Comparison of ENCODE assay signal across 3 cellular contexts in genomic region chr7:26345837-26346236, GRCh38.
TF ChIP-seq lines count a peak whose summit lies in the region.

No MANE protein-coding gene starts in this region.

TF ChIP-seq in K562, 482 proteins besides CTCF, POLR2A, EP300 and RAD21:
- TF ChIP-seq ZBED1 (IDR thresholded peaks at IDR 0.05) (no peak), UBTF (IDR thresholded peaks at IDR 0.05; ENCODE audit: borderline replicate concordance in 1 of 2, low read depth in 2 of 2, low read length in 2 of 2) (no peak), MAZ (CRISPR knock-in tag; conservative IDR thresholded peaks at IDR 0.05 in 1 of 2, IDR thresholded peaks at IDR 0.05 in 1 of 2) (no peak), SMAD2 (IDR thresholded peaks at IDR 0.05; ENCODE audit: low read depth, low read length) (no peak), U2AF1 (optimal IDR thresholded peaks at IDR 0.05; ENCODE audit: low read depth, low read length) (no peak), RB1 (IDR thresholded peaks at IDR 0.05; ENCODE audit: low read depth) (no peak), LCOR (CRISPR knock-in tag; IDR thresholded peaks at IDR 0.05) (no peak), TEAD1 (CRISPR knock-in tag; IDR thresholded peaks at IDR 0.05) (no peak), POU5F1 (IDR thresholded peaks at IDR 0.05; ENCODE audit: borderline replicate concordance, low read depth, low read length, partially characterized antibody) (no peak), TAF1 (IDR thresholded peaks at IDR 0.05; ENCODE audit: control insufficient read depth, extremely low read depth, insufficient read depth, low read length, severe bottlenecking) (no peak), ZNF263 (CRISPR knock-in tag; IDR thresholded peaks at IDR 0.05; ENCODE audit: borderline replicate concordance) (no peak), PCBP2 (IDR thresholded peaks at IDR 0.05; ENCODE audit: low read depth, low read length, poor library complexity, severe bottlenecking) (no peak), SMARCE1 (IDR thresholded peaks at IDR 0.05) (no peak), ELF1 (tag; IDR thresholded peaks at IDR 0.05) (no peak), TAF9B (IDR thresholded peaks at IDR 0.05; ENCODE audit: partially characterized antibody) (no peak)

TF ChIP-seq in HepG2, 621 proteins besides CTCF, POLR2A, EP300 and RAD21:
- no peak for TF ChIP-seq PHF21A (CRISPR knock-in tag; IDR thresholded peaks at IDR 0.05)
- TF ChIP-seq SKI (IDR thresholded peaks at IDR 0.05; ENCODE audit: partially characterized antibody): peak; percentile 52
- peak; percentile 31 for TF ChIP-seq ZNF687 (CRISPR knock-in tag; IDR thresholded peaks at IDR 0.05)
- peak; percentile 10; the same call in 1 of the 2 replicates for TF ChIP-seq ZBTB33 (CRISPR knock-in tag; IDR thresholded peaks at IDR 0.05)
- TF ChIP-seq ZNF615 (CRISPR knock-in tag; IDR thresholded peaks at IDR 0.05; ENCODE audit: borderline replicate concordance): no peak
- no peak for TF ChIP-seq HMGA1 (CRISPR knock-in tag; conservative IDR thresholded peaks at IDR 0.05)
- no peak for TF ChIP-seq NR2F6 (IDR thresholded peaks at IDR 0.05)
- TF ChIP-seq NR2F6 (CRISPR knock-in tag; IDR thresholded peaks at IDR 0.05): 0 out of 2 replicates have a peak, but pooled peaks have one; percentile 7

TF ChIP-seq in WTC11, 78 proteins besides CTCF, POLR2A, EP300 and RAD21:
- TF ChIP-seq ZNF512 (CRISPR knock-in tag; IDR thresholded peaks at IDR 0.05; ENCODE audit: borderline replicate concordance) (no peak), ZNF317 (CRISPR knock-in tag; IDR thresholded peaks at IDR 0.05; ENCODE audit: borderline replicate concordance, low read depth) (no peak), ZSCAN18 (CRISPR knock-in tag; IDR thresholded peaks at IDR 0.05) (no peak), ELF4 (CRISPR knock-in tag; IDR thresholded peaks at IDR 0.05; ENCODE audit: low read depth) (no peak), NR1H2 (CRISPR knock-in tag; IDR thresholded peaks at IDR 0.05) (no peak)
